ENCODE assay signal across 10 cellular contexts in genomic region chr20:53070714-53071392, GRCh38.
DNase-seq lines count a peak whose midpoint lies in the region; ATAC-seq and TF ChIP-seq lines count a peak whose summit lies in the region.
"Had no signal": no experiment of that assay in that cellular context is flagged by ENCODE, and none has a peak within 500 bp of the region (broad histone marks: within the 10 kb centered on the region; RNA-seq: fewer than 3 reads in every experiment).

No MANE protein-coding gene starts in this region.

- H3K4me1 Mint-ChIP-seq in activated B cell treated with CpG ODN at 0.5 μM for 24 hours = peaks cover 13% of the 10 kb centered on the region

- intact Hi-C loops in activated B cell treated with CpG ODN at 0.5 μM for 24 hours (cut with micrococcal nuclease) = no loop called here

- ATAC-seq in activated CD4-positive, CD25-positive, alpha-beta regulatory T cell treated with anti-CD3 and anti-CD28 coated beads, Interleukin-2, amount 50 U/mL, for 24 hours = peak; percentile 75 to 81
- peak; percentile 25 for ATAC-seq in activated B cell treated with CpG ODN at 0.5 μM for 24 hours (ENCODE audit: low read depth)
- ATAC-seq: left colon had no signal

- H3K9me3 Mint-ChIP-seq in activated B cell treated with CpG ODN at 0.5 μM for 24 hours = peaks cover 8% of the 10 kb centered on the region

- no peaks in the 10 kb centered on the region for H3K36me3 Mint-ChIP-seq in activated B cell treated with CpG ODN at 0.5 μM for 24 hours (ENCODE audit: low read depth)

- POLR2A ChIA-PET in activated B cell treated with CpG ODN at 0.5 μM for 24 hours (lab: Charles Lee) = no interaction called here

- H3K27me3 Mint-ChIP-seq in activated B cell treated with CpG ODN at 0.5 μM for 24 hours = peaks cover 3% of the 10 kb centered on the region

- DNase-seq in activated CD4-positive, CD25-positive, alpha-beta regulatory T cell treated with anti-CD3 and anti-CD28 coated beads, Interleukin-2, amount 50 U/mL, for 72 hours = no peak
- no peak for DNase-seq in activated B cell treated with CpG ODN at 0.5 μM for 24 hours
- DNase-seq in germinal center (ENCODE audit: low spot score) = peak; percentile 15
- peak; percentile 67 for DNase-seq in stimulated activated CD4-positive, alpha-beta T cell treated with anti-CD3 and anti-CD28 coated beads, Interleukin-4, amount 100 ng/mL, for 24 hours
- DNase-seq in SW 1271 (lab: John Stamatoyannopoulos, UW) = no peak
- no peak for DNase-seq in SHP77 (lab: John Stamatoyannopoulos, UW)
- no peak for DNase-seq in UCSD-AML1 (lab: John Stamatoyannopoulos, UW; ENCODE audit: unreplicated experiment)
- DNase-seq: left colon, NCI-H1092 treated with DMSO at 0.1 percent for 48 hours had no signal

- H3K27ac Mint-ChIP-seq in activated B cell treated with CpG ODN at 0.5 μM for 24 hours = peak overlapping the region; percentile 33

- no peak overlapping the region for H3K4me3 Mint-ChIP-seq in activated B cell treated with CpG ODN at 0.5 μM for 24 hours

- TF ChIP-seq CTCF in activated B cell treated with CpG ODN at 0.5 μM for 24 hours (IDR thresholded peaks at IDR 0.05) = no peak

- CTCF ChIA-PET in activated B cell treated with CpG ODN at 0.5 μM for 24 hours (lab: Charles Lee) = interaction anchor here (0.5 to 0.7 kb wide), 2 partner anchors 13 to 84 kb away, joined by 3 to 4 read pairs; no protein-coding TSS in a partner anchor

Comparison
In these comparisons a context has a peak if more than half of its experiments do, and no peak if none do; other contexts are left out.
1. DNase-seq: peak in germinal center (single experiment) and stimulated activated CD4-positive, alpha-beta T cell treated with anti-CD3 and anti-CD28 coated beads, Interleukin-4, amount 100 ng/mL, for 24 hours (single experiment); none in activated CD4-positive, CD25-positive, alpha-beta regulatory T cell treated with anti-CD3 and anti-CD28 coated beads, Interleukin-2, amount 50 U/mL, for 72 hours (single experiment), activated B cell treated with CpG ODN at 0.5 μM for 24 hours (single experiment), SW 1271 (0 of 2), SHP77 (0 of 2) and UCSD-AML1 (single experiment).